Comparison of ENCODE assay signal across 8 cellular contexts in genomic region chr6:25278557-25278913, GRCh38. TPM values are rescaled to one million over a fixed set of nuclear protein-coding genes. Genes with fewer than 3 reads are reported as not detected.
A peak's percentile ranks its signal among the peaks of the same experiment; 100 is the strongest.
DNase-seq lines count a peak whose midpoint lies in the region; ATAC-seq and TF ChIP-seq lines count a peak whose summit lies in the region.

No MANE protein-coding gene starts in this region.

- DNase-seq in Caco-2 (no peak), LNCaP clone FGC (ENCODE audit: low read depth) (no peak), choroid plexus epithelial cell (ENCODE audit: low read depth) (no peak), mucosa of descending colon (peak in 1 of 3 donors; percentile 26), OCI-M1 (lab: John Stamatoyannopoulos, UW) (no peak)
- no peak for DNase-seq in stimulated activated CD4-positive, alpha-beta T cell treated with anti-CD3 and anti-CD28 coated beads, Interleukin-4, amount 100 ng/mL, for 4 hours

- H3K9me3 ChIP-seq in Caco-2, result no peaks in the 10 kb centered on the region
- no peaks in the 10 kb centered on the region for H3K9me3 ChIP-seq in mucosa of descending colon

- H3K27me3 Mint-ChIP-seq in Caco-2 (ENCODE audit: insufficient read depth, unreplicated experiment), result no peaks in the 10 kb centered on the region

- no TSS peak for BruUV-seq in Caco-2 (replicated peaks; lab: Mats Ljungman, UMichigan)

- intact Hi-C loops in Caco-2 (cut with micrococcal nuclease; ENCODE audit: unreplicated experiment), result loop anchor here (1.0 to 2.0 kb wide), 4 partner anchors 34 to 212 kb away; no protein-coding TSS in a partner anchor
- intact Hi-C loops in mucosa of descending colon (cut with DNase I, micrococcal nuclease), result loop anchor here in 1 of 2 donors (10.0 kb wide), 1 partner anchor 206 kb away; no protein-coding TSS in a partner anchor

- ATAC-seq in GM21526 (IDR thresholded peaks at IDR 0.05; ENCODE audit: low FRiP score, unreplicated experiment) (peak; percentile 22), mucosa of descending colon (peak; percentile 11), HG03457 (IDR thresholded peaks at IDR 0.05; ENCODE audit: unreplicated experiment) (no peak)

- POLR2A ChIA-PET in Caco-2 (lab: Charles Lee), result interaction anchor here (1.0 to 1.5 kb wide), 2 partner anchors 25 to 212 kb away, joined by 4 to 10 read pairs; no protein-coding TSS in a partner anchor

- H3K36me3 ChIP-seq in Caco-2 (ENCODE audit: control insufficient read depth, insufficient read depth, low read length) (no peaks in the 10 kb centered on the region), mucosa of descending colon (ENCODE audit: low read depth) (no peaks in the 10 kb centered on the region)

- H3K9me3 Mint-ChIP-seq in Caco-2 (ENCODE audit: unreplicated experiment), result no peaks in the 10 kb centered on the region

- H3K4me3 ChIP-seq in Caco-2 (ENCODE audit: low read depth, low read length), result peak overlapping the region; percentile 95
- peak overlapping the region; percentile 63 for H3K4me3 ChIP-seq in LNCaP clone FGC (ENCODE audit: low read depth, low read length)
- H3K4me3 ChIP-seq in choroid plexus epithelial cell (ENCODE audit: low read depth, low read length), result peak overlapping the region; percentile 73
- peak overlapping the region; percentile 48 for H3K4me3 ChIP-seq in mucosa of descending colon

- H3K4me1 ChIP-seq in Caco-2 (peaks cover 8% of the 10 kb centered on the region), mucosa of descending colon (ENCODE audit: low read depth) (peaks cover 23% of the 10 kb centered on the region)

- peak overlapping the region; percentile 95 for H3K4me3 Mint-ChIP-seq in Caco-2 (ENCODE audit: unreplicated experiment)

- CTCF ChIA-PET in Caco-2 (lab: Charles Lee), result interaction anchor here (0.6 to 2.2 kb wide), 10 partner anchors 13 to 281 kb away, joined by 3 to 38 read pairs (median 3); no protein-coding TSS in a partner anchor

- no peaks in the 10 kb centered on the region for H3K27me3 ChIP-seq in Caco-2 (replicated peaks; ENCODE audit: control insufficient read depth, insufficient read depth, low read length)

- no peaks in the 10 kb centered on the region for H3K36me3 Mint-ChIP-seq in Caco-2 (ENCODE audit: insufficient read depth, unreplicated experiment)

- peak overlapping the region; percentile 53 for H3K27ac Mint-ChIP-seq in Caco-2 (ENCODE audit: unreplicated experiment)

- TF ChIP-seq CTCF in Caco-2 (IDR thresholded peaks at IDR 0.05; ENCODE audit: insufficient read depth in 1 of 2, low read depth in 1 of 2, low read length in 1 of 2, severe bottlenecking in 1 of 2, unreplicated experiment in 1 of 2) (no peak), LNCaP clone FGC (IDR thresholded peaks at IDR 0.05; ENCODE audit: control insufficient read depth, extremely low read depth, insufficient read depth) (no peak), choroid plexus epithelial cell (conservative IDR thresholded peaks at IDR 0.05; ENCODE audit: low read depth, low read length) (no peak), mucosa of descending colon (IDR thresholded peaks at IDR 0.05) (no peak)

- peaks cover 33% of the 10 kb centered on the region for H3K4me1 Mint-ChIP-seq in Caco-2 (ENCODE audit: low read depth, unreplicated experiment)

RNA-seq across cellular contexts. Expression of gene CARMIL1, which starts 0.6 kb away (rescaled TPM):
- total RNA-seq in Caco-2 (2022) (25.9 and 26.5 TPM in 2 replicates), mucosa of descending colon (10 to 100 TPM; 21.8 to 61.0 (median 44.8) TPM)
